ENCODE assay signal across 34 cellular contexts in genomic region chr2:158129037-158129436, GRCh38. TPM values are rescaled to one million over a fixed set of nuclear protein-coding genes. Genes with fewer than 3 reads are reported as not detected.
"Had no signal": no experiment of that assay in that cellular context is flagged by ENCODE, and none has a peak within 500 bp of the region (broad histone marks: within the 10 kb centered on the region; RNA-seq: fewer than 3 reads in every experiment).

No MANE protein-coding gene starts in this region.

- H3K27me3 ChIP-seq: breast epithelium, neutrophil, sigmoid colon, upper lobe of left lung, vagina had no signal

- H3K36me3 Mint-ChIP-seq: activated naive CD4-positive, alpha-beta T cell treated with anti-CD3 and anti-CD28 coated beads, Interleukin-2, amount 50 U/mL, for 72 hours; immature natural killer cell; stimulated activated effector memory CD8-positive, alpha-beta T cell treated with anti-CD3 and anti-CD28 coated beads, Interleukin-12 subunit alpha, Interleukin-12 subunit beta, amount 100 ng/mL, for 72 hours; WTC11 had no signal

- H3K36me3 ChIP-seq: breast epithelium, neutrophil, prostate gland, sigmoid colon, upper lobe of left lung, vagina had no signal

- H3K9me3 Mint-ChIP-seq: activated CD8-positive, alpha-beta T cell treated with anti-CD3 and anti-CD28 coated beads for 36 hours; activated naive CD4-positive, alpha-beta T cell treated with anti-CD3 and anti-CD28 coated beads, Interleukin-2, amount 50 U/mL, for 72 hours; activated T-helper 2 cell treated with anti-CD3 and anti-CD28 coated beads, Interferon-gamma antibody, Interleukin-2, Interleukin-4, amounts not matched to agents 10 μg/mL and 5 μg/mL and 100 μg/mL, durations not matched to agents 14 hours and 24 hours and 36 hours; dendritic cell treated with granulocyte-macrophage colony-stimulating factor and Interleukin-4, amounts not matched to agents 40 ng/mL and 50 ng/mL, for 4 days; endodermal cell; nephron progenitor cell; stimulated activated effector memory CD8-positive, alpha-beta T cell treated with anti-CD3 and anti-CD28 coated beads, Interleukin-12 subunit alpha, Interleukin-12 subunit beta, amount 100 ng/mL, for 72 hours; stimulated activated naive CD8-positive, alpha-beta T cell treated with anti-CD3 and anti-CD28 coated beads, Interleukin-15, Interleukin-2, amounts not matched to agents 100 ng/mL and 50 ng/mL, for 24 hours; WTC11 had no signal

- H3K4me3 Mint-ChIP-seq: activated CD8-positive, alpha-beta T cell treated with anti-CD3 and anti-CD28 coated beads for 36 hours; dendritic cell treated with granulocyte-macrophage colony-stimulating factor and Interleukin-4, amounts not matched to agents 40 ng/mL and 50 ng/mL, for 4 days; endodermal cell; immature natural killer cell; nephron progenitor cell; stimulated activated effector memory CD8-positive, alpha-beta T cell treated with anti-CD3 and anti-CD28 coated beads, Interleukin-12 subunit alpha, Interleukin-12 subunit beta, amount 100 ng/mL, for 72 hours; stimulated activated naive CD8-positive, alpha-beta T cell treated with anti-CD3 and anti-CD28 coated beads, Interleukin-15, Interleukin-2, amounts not matched to agents 100 ng/mL and 50 ng/mL, for 24 hours; WTC11 had no signal

- DNase-seq: activated CD4-positive, alpha-beta T cell treated with anti-CD3 and anti-CD28 coated beads for 1 hour; activated CD4-positive, alpha-beta T cell treated with anti-CD3 and anti-CD28 coated beads, Interleukin-2, amount 50 U/mL, for 1 hour; activated CD8-positive, alpha-beta T cell treated with anti-CD3 and anti-CD28 coated beads for 36 hours; activated T-cell treated with anti-CD3 and anti-CD28 coated beads, Interleukin-2, amount 50 U/mL, for 48 hours; central memory CD4-positive, alpha-beta T cell; endodermal cell; foreskin fibroblast; head of caudate nucleus; hypothalamus; immature natural killer cell; nephron progenitor cell; retina; sigmoid colon; stimulated activated CD4-positive, alpha-beta T cell treated with anti-CD3 and anti-CD28 coated beads, Interleukin-4, amount 100 ng/mL, for 24 hours; substantia nigra; T-helper 2 cell; upper lobe of left lung had no signal

- H3K27ac ChIP-seq: breast epithelium, neutrophil, prostate gland, sigmoid colon, upper lobe of left lung, vagina had no signal

- H3K27ac Mint-ChIP-seq: activated CD8-positive, alpha-beta T cell treated with anti-CD3 and anti-CD28 coated beads for 36 hours; activated naive CD4-positive, alpha-beta T cell treated with anti-CD3 and anti-CD28 coated beads, Interleukin-2, amount 50 U/mL, for 72 hours; activated T-helper 2 cell treated with anti-CD3 and anti-CD28 coated beads, Interferon-gamma antibody, Interleukin-2, Interleukin-4, amounts not matched to agents 10 μg/mL and 5 μg/mL and 100 μg/mL, durations not matched to agents 14 hours and 24 hours and 36 hours; dendritic cell treated with granulocyte-macrophage colony-stimulating factor and Interleukin-4, amounts not matched to agents 40 ng/mL and 50 ng/mL, for 4 days; endodermal cell; immature natural killer cell; nephron progenitor cell; stimulated activated effector memory CD8-positive, alpha-beta T cell treated with anti-CD3 and anti-CD28 coated beads, Interleukin-12 subunit alpha, Interleukin-12 subunit beta, amount 100 ng/mL, for 72 hours; stimulated activated naive CD8-positive, alpha-beta T cell treated with anti-CD3 and anti-CD28 coated beads, Interleukin-15, Interleukin-2, amounts not matched to agents 100 ng/mL and 50 ng/mL, for 24 hours; WTC11 had no signal

- H3K27me3 Mint-ChIP-seq: dendritic cell treated with granulocyte-macrophage colony-stimulating factor and Interleukin-4, amounts not matched to agents 40 ng/mL and 50 ng/mL, for 4 days had no signal

- ATAC-seq: activated CD8-positive, alpha-beta T cell treated with anti-CD3 and anti-CD28 coated beads for 36 hours; activated naive CD4-positive, alpha-beta T cell treated with anti-CD3 and anti-CD28 coated beads, Interleukin-2, amount 50 U/mL, for 72 hours; esophagus mucosa; stimulated activated effector memory CD8-positive, alpha-beta T cell treated with anti-CD3 and anti-CD28 coated beads, Interleukin-12 subunit alpha, Interleukin-12 subunit beta, amount 100 ng/mL, for 72 hours; WTC11 had no signal

- H3K4me1 Mint-ChIP-seq: immature natural killer cell; nephron progenitor cell; stimulated activated effector memory CD8-positive, alpha-beta T cell treated with anti-CD3 and anti-CD28 coated beads, Interleukin-12 subunit alpha, Interleukin-12 subunit beta, amount 100 ng/mL, for 72 hours had no signal

- H3K9me3 ChIP-seq: breast epithelium, mucosa of descending colon, neutrophil, prostate gland, sigmoid colon, upper lobe of left lung, vagina had no signal

- H3K4me3 ChIP-seq: breast epithelium, lung, mucosa of descending colon, prostate gland, sigmoid colon, upper lobe of left lung, vagina had no signal

- H3K4me1 ChIP-seq: breast epithelium, prostate gland, sigmoid colon had no signal

RNA-seq across cellular contexts. Expression of gene UPP2, which starts 27.4 kb away (rescaled TPM):
- total RNA-seq: activated CD8-positive, alpha-beta T cell treated with anti-CD3 and anti-CD28 coated beads for 36 hours; activated naive CD4-positive, alpha-beta T cell treated with anti-CD3 and anti-CD28 coated beads, Interleukin-2, amount 50 U/mL, for 72 hours; activated T-helper 2 cell treated with anti-CD3 and anti-CD28 coated beads, Interferon-gamma antibody, Interleukin-2, Interleukin-4, amounts not matched to agents 10 μg/mL and 5 μg/mL and 100 μg/mL, durations not matched to agents 14 hours and 24 hours and 36 hours; endodermal cell; esophagus mucosa; kidney epithelial cell; lung; mesenteric fat pad; mucosa of descending colon; osteocyte; prostate gland; sigmoid colon; upper lobe of left lung; vagina; WTC11 had no signal
- polyA plus RNA-seq: immature natural killer cell, small intestine had no signal
